Comparison of ENCODE assay signal across 24 cellular contexts in the genomic region with DNA sequence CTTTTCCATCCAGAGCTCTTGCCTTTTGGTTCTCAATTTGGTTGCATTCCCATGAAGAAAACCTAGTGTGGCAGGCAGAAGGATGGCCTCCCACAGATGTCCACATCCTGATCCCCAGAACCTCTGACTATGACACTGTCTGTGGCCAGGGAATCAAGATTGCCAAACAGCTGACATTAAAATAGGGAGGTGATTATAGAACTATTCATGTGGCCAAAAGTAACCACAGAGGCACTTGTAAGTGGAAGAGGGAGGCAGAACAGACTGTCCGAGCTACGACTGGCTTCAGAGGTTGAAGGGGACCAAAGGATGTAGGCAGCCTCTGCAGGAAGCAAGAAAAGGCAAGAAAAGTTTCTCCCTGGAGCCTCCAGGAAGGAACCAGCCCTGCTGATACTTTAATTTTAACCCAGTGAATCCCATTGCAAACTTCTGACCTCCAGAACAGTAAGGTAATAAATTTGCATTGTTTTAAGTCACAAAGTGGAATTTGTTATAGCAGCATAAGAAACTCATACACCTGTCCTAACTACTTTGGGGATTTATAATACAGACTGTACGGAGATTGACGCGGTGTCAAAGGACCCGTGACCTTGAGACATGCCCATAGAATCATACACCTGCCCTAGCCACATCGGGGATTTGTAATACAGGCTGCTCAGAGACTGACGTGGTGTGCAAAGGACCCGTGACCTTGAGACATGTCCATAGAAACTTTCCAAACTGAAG.
DNase-seq lines count a peak whose midpoint lies in the region; ATAC-seq and TF ChIP-seq lines count a peak whose summit lies in the region.
"Had no signal": no experiment of that assay in that cellular context is flagged by ENCODE, and none has a peak within 500 bp of the region (broad histone marks: within the 10 kb centered on the region; RNA-seq: fewer than 3 reads in every experiment).

No MANE protein-coding gene starts in this region.

- H3K4me3 Mint-ChIP-seq in osteocyte (ENCODE audit: unreplicated experiment): no peak overlapping the region
- H3K4me3 Mint-ChIP-seq in activated CD4-positive, alpha-beta T cell treated with anti-CD3 and anti-CD28 coated beads, Interleukin-2, amount 10 ng/mL, durations not matched to agents 7 days and 5 days: no peak overlapping the region
- H3K4me3 Mint-ChIP-seq: CD8-positive, alpha-beta memory T cell; HFFc6 had no signal

- H3K27me3 Mint-ChIP-seq in osteocyte (ENCODE audit: unreplicated experiment): no peaks in the 10 kb centered on the region
- H3K27me3 Mint-ChIP-seq in activated CD4-positive, alpha-beta T cell treated with anti-CD3 and anti-CD28 coated beads, Interleukin-2, amount 10 ng/mL, durations not matched to agents 7 days and 5 days: no peaks in the 10 kb centered on the region
- H3K27me3 Mint-ChIP-seq: CD8-positive, alpha-beta memory T cell had no signal

- no peaks in the 10 kb centered on the region for H3K4me1 Mint-ChIP-seq in osteocyte (ENCODE audit: unreplicated experiment)
- H3K4me1 Mint-ChIP-seq in activated CD4-positive, alpha-beta T cell treated with anti-CD3 and anti-CD28 coated beads, Interleukin-2, amount 10 ng/mL, durations not matched to agents 7 days and 5 days: peaks cover 7% of the 10 kb centered on the region

- CTCF ChIA-PET in activated CD4-positive, alpha-beta T cell treated with anti-CD3 and anti-CD28 coated beads, Interleukin-2, amount 10 ng/mL, durations not matched to agents 7 days and 5 days (lab: Charles Lee): no interaction called here

- POLR2A ChIA-PET in activated CD4-positive, alpha-beta T cell treated with anti-CD3 and anti-CD28 coated beads, Interleukin-2, amount 10 ng/mL, durations not matched to agents 7 days and 5 days (lab: Charles Lee): no interaction called here

- DNase-seq in Kasumi-1 (lab: John Stamatoyannopoulos, UW) (peak; percentile 17 to 25), MV-4-11 (lab: John Stamatoyannopoulos, UW) (peak; percentile 8), left ventricle myocardium superior (no peak), osteocyte (ENCODE audit: extremely low spot score, unreplicated experiment) (peak; percentile 38), posterior vena cava (ENCODE audit: low spot score) (no peak)
- DNase-seq in activated CD4-positive, alpha-beta T cell treated with anti-CD3 and anti-CD28 coated beads, Interleukin-2, amount 10 ng/mL, durations not matched to agents 7 days and 5 days: no peak
- no peak for DNase-seq in activated CD4-positive, alpha-beta T cell treated with anti-CD3 and anti-CD28 coated beads, Interleukin-2, amount 50 U/mL, for 48 hours
- DNase-seq: ACHN; C1 segment of cervical spinal cord; CD8-positive, alpha-beta memory T cell; DMS53; EL; H7; HFFc6; IMR-90; MG63; NCI-H1105; NCI-H2081; NCI-H2171 treated with DMSO at 0.1 percent for 48 hours; NCI-H446; NCI-H69; NK-92 treated with Interleukin-12 subunit alpha and Interleukin-12 subunit beta, amount 100 ng/mL, for 24 hours; SHP77 had no signal

- H3K27ac Mint-ChIP-seq in osteocyte (ENCODE audit: unreplicated experiment): no peak overlapping the region
- no peak overlapping the region for H3K27ac Mint-ChIP-seq in activated CD4-positive, alpha-beta T cell treated with anti-CD3 and anti-CD28 coated beads, Interleukin-2, amount 10 ng/mL, durations not matched to agents 7 days and 5 days
- H3K27ac Mint-ChIP-seq: CD8-positive, alpha-beta memory T cell; HFFc6 had no signal

- ATAC-seq in left ventricle myocardium superior: peak; percentile 74
- ATAC-seq: GM12878 had no signal

- no peak for TF ChIP-seq CTCF in osteocyte (IDR thresholded peaks at IDR 0.05)

- H3K9me3 Mint-ChIP-seq in osteocyte (ENCODE audit: unreplicated experiment): peaks cover 19% of the 10 kb centered on the region
- peaks cover 7% of the 10 kb centered on the region for H3K9me3 Mint-ChIP-seq in activated CD4-positive, alpha-beta T cell treated with anti-CD3 and anti-CD28 coated beads, Interleukin-2, amount 10 ng/mL, durations not matched to agents 7 days and 5 days

- peaks cover 4% of the 10 kb centered on the region for H3K36me3 Mint-ChIP-seq in osteocyte (ENCODE audit: unreplicated experiment)
- H3K36me3 Mint-ChIP-seq in activated CD4-positive, alpha-beta T cell treated with anti-CD3 and anti-CD28 coated beads, Interleukin-2, amount 10 ng/mL, durations not matched to agents 7 days and 5 days (ENCODE audit: low read depth): peaks cover 29% of the 10 kb centered on the region

- intact Hi-C loops in left ventricle myocardium superior (cut with micrococcal nuclease) (no loop called here), posterior vena cava (cut with DNase I) (no loop called here)

Comparison
In these comparisons a context has a peak if more than half of its experiments do, and no peak if none do; other contexts are left out.
1. DNase-seq: peak in Kasumi-1 (2 of 2), MV-4-11 (single experiment) and osteocyte (single experiment); none in left ventricle myocardium superior (single experiment), activated CD4-positive, alpha-beta T cell treated with anti-CD3 and anti-CD28 coated beads, Interleukin-2, amount 10 ng/mL, durations not matched to agents 7 days and 5 days (single experiment), posterior vena cava (single experiment) and activated CD4-positive, alpha-beta T cell treated with anti-CD3 and anti-CD28 coated beads, Interleukin-2, amount 50 U/mL, for 48 hours (0 of 2).